ENCODE assay signal across 13 cellular contexts in genomic region chr7:23349484-23350157, GRCh38.
DNase-seq lines count a peak whose midpoint lies in the region; ATAC-seq and TF ChIP-seq lines count a peak whose summit lies in the region.
"Had no signal": no experiment of that assay in that cellular context is flagged by ENCODE, and none has a peak within 500 bp of the region (broad histone marks: within the 10 kb centered on the region; RNA-seq: fewer than 3 reads in every experiment).

No MANE protein-coding gene starts in this region.

- DNase-seq in AG09309 (ENCODE audit: low read depth), result peak; percentile 66
- DNase-seq in HS-5 (ENCODE audit: low read depth), result peak; percentile 96
- DNase-seq in astrocyte of the cerebellum (ENCODE audit: low read depth), result peak; percentile 62
- peak; percentile 79 for DNase-seq in iris pigment epithelial cell (ENCODE audit: low read depth)
- no peak for DNase-seq in SHP77 (lab: John Stamatoyannopoulos, UW)
- no peak for DNase-seq in foreskin melanocyte
- no peak for DNase-seq in DMS153 treated with DMSO at 0.1 percent for 48 hours (lab: John Stamatoyannopoulos, UW; ENCODE audit: unreplicated experiment)
- DNase-seq: activated naive CD4-positive, alpha-beta T cell treated with anti-CD3 and anti-CD28 coated beads, Interleukin-2, amount 10 ng/mL, durations not matched to agents 7 days and 5 days; CD4-positive, CD25-positive, alpha-beta regulatory T cell; left cardiac atrium; NCI-H1417 treated with DMSO at 0.1 percent for 48 hours had no signal

- TF ChIP-seq CTCF in AG09309 (IDR thresholded peaks at IDR 0.05; ENCODE audit: control insufficient read depth, insufficient read depth, low read depth, low read length, missing control alignments), result no peak
- no peak for TF ChIP-seq CTCF in astrocyte of the cerebellum (IDR thresholded peaks at IDR 0.05; ENCODE audit: low read depth, low read length, missing control alignments)

- ATAC-seq in HG03469 (IDR thresholded peaks at IDR 0.05; ENCODE audit: unreplicated experiment), result no peak
- ATAC-seq: left cardiac atrium had no signal

- in situ Hi-C loops in astrocyte of the cerebellum (cut with HindIII; ENCODE audit: low sequenced_read_pairs), result no loop called here

- H3K4me3 ChIP-seq in AG09309 (ENCODE audit: control insufficient read depth, low read depth, low read length), result no peak overlapping the region
- no peak overlapping the region for H3K4me3 ChIP-seq in astrocyte of the cerebellum (ENCODE audit: low read depth, low read length)
- H3K4me3 ChIP-seq: vagina had no signal

Comparison
In these comparisons a context has a peak if more than half of its experiments do, and no peak if none do; other contexts are left out.
1. DNase-seq: peak in AG09309 (single experiment), HS-5 (single experiment), astrocyte of the cerebellum (single experiment) and iris pigment epithelial cell (single experiment); none in SHP77 (0 of 2), foreskin melanocyte (single experiment) and DMS153 treated with DMSO at 0.1 percent for 48 hours (single experiment).